Comparison of ENCODE assay signal across 28 cellular contexts in the genomic region with DNA sequence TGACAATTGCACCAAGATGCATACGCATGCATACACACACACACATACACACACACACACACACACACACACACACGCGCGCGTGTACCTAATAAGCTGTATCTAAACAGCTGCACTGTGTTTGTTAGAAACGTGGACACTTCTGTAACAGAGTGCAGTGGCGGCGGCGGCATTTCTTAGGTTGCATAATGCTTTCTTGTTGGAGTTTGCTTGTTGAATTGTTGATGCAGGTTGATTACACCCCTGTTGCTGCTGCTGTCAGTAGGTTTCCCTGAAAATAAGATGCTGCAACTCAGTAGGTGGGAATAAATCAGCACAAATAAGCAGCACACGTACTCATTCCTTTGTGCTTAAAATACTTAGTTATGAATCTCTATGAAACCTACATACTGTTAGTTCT.
DNase-seq lines count a peak whose midpoint lies in the region; ATAC-seq and TF ChIP-seq lines count a peak whose summit lies in the region.
"Had no signal": no experiment of that assay in that cellular context is flagged by ENCODE, and none has a peak within 500 bp of the region (broad histone marks: within the 10 kb centered on the region; RNA-seq: fewer than 3 reads in every experiment).

No MANE protein-coding gene starts in this region.

- H2AFZ ChIP-seq in neural cell (ENCODE audit: low read depth, low read length): no peak overlapping the region

- H3K9me2 ChIP-seq in neural cell (ENCODE audit: insufficient read depth, low read length): no peaks in the 10 kb centered on the region

- no peak overlapping the region for H3K27ac ChIP-seq in neural cell (ENCODE audit: low read length)
- H3K27ac ChIP-seq: 22Rv1; A549; BLaER1; BLaER1 treated with 17β-estradiol and CSF1 and Interleukin-3, amounts not matched to agents 10 nM and 100 nM; C4-2B had no signal

- no peak for TF ChIP-seq EP300 in neural cell (conservative IDR thresholded peaks at IDR 0.05; ENCODE audit: poor library complexity, severe bottlenecking)

- TF ChIP-seq RAD21 in neural cell (conservative IDR thresholded peaks at IDR 0.05): no peak

- no peaks in the 10 kb centered on the region for H3F3A ChIP-seq in neural cell (ENCODE audit: insufficient read depth, low read length, poor library complexity, severe bottlenecking)

- no peaks in the 10 kb centered on the region for H3K9me3 ChIP-seq in neural cell (ENCODE audit: low read length)
- H3K9me3 ChIP-seq: A549; BE2C; BLaER1; BLaER1 treated with 17β-estradiol and CSF1 and Interleukin-3, amounts not matched to agents 10 nM and 100 nM; Caco-2 had no signal

- no peaks in the 10 kb centered on the region for H3K79me2 ChIP-seq in neural cell (replicated peaks; ENCODE audit: insufficient read depth, low read length)

- DNase-seq in NCI-H2227 treated with DMSO at 0.1 percent for 48 hours (lab: John Stamatoyannopoulos, UW): peak; percentile 5
- no peak for DNase-seq in NCI-H2227 (lab: John Stamatoyannopoulos, UW; ENCODE audit: unreplicated experiment)
- DNase-seq: 8988T; ACHN; AML-193; BE2C; Caco-2; Calu3; CD4-positive, alpha-beta memory T cell; CD4-positive, alpha-beta T cell; CD4-positive, CD25-positive, alpha-beta regulatory T cell; CD8-positive, alpha-beta memory T cell; CD8-positive, alpha-beta T cell; COR-L47; DMS 273 treated with DMSO at 0.1 percent for 48 hours; DMS153; DMS53; DMS79; DMS79 treated with DMSO at 0.1 percent for 48 hours; DND-41; EL had no signal

- ATAC-seq in GM18907 (IDR thresholded peaks at IDR 0.05; ENCODE audit: unreplicated experiment): no peak
- ATAC-seq: A549; CD8-positive, alpha-beta T cell had no signal

- H3K9ac ChIP-seq in neural cell (ENCODE audit: low read length): no peak overlapping the region
- H3K9ac ChIP-seq: BLaER1; BLaER1 treated with 17β-estradiol and CSF1 and Interleukin-3, amounts not matched to agents 10 nM and 100 nM had no signal

- TF ChIP-seq CTCF in neural cell (IDR thresholded peaks at IDR 0.05; ENCODE audit: poor library complexity, severe bottlenecking): no peak

- H3K4me3 ChIP-seq in neural cell (ENCODE audit: low read length): no peak overlapping the region
- H3K4me3 ChIP-seq: A549; BLaER1; BLaER1 treated with 17β-estradiol and CSF1 and Interleukin-3, amounts not matched to agents 10 nM and 100 nM had no signal

- H3K4me2 ChIP-seq in neural cell (ENCODE audit: low read length): no peak overlapping the region
- H3K4me2 ChIP-seq: A549; BLaER1; BLaER1 treated with 17β-estradiol and CSF1 and Interleukin-3, amounts not matched to agents 10 nM and 100 nM had no signal

- H4K20me1 ChIP-seq in neural cell (ENCODE audit: insufficient read depth): no peaks in the 10 kb centered on the region
- H4K20me1 ChIP-seq: BLaER1; BLaER1 treated with 17β-estradiol and CSF1 and Interleukin-3, amounts not matched to agents 10 nM and 100 nM had no signal

- H3K36me3 ChIP-seq in neural cell (ENCODE audit: insufficient read depth, low read length): no peaks in the 10 kb centered on the region
- H3K36me3 ChIP-seq: BLaER1; BLaER1 treated with 17β-estradiol and CSF1 and Interleukin-3, amounts not matched to agents 10 nM and 100 nM had no signal

- no peaks in the 10 kb centered on the region for H3K27me3 ChIP-seq in neural cell (ENCODE audit: insufficient read depth, low read depth, low read length)
- H3K27me3 ChIP-seq: BE2C; BLaER1; BLaER1 treated with 17β-estradiol and CSF1 and Interleukin-3, amounts not matched to agents 10 nM and 100 nM had no signal

TF ChIP-seq in neural cell, 6 proteins besides CTCF, POLR2A, EP300 and RAD21:
- TF ChIP-seq SMC3 (conservative IDR thresholded peaks at IDR 0.05; ENCODE audit: poor library complexity): no peak
- peak; percentile 66 for TF ChIP-seq POLR2AphosphoS5 (IDR thresholded peaks at IDR 0.05)
- TF ChIP-seq TAF1 (IDR thresholded peaks at IDR 0.05; ENCODE audit: low read depth): no peak
TF ChIP-seq in neural cell: peak in this region for 1.
